Comparison of ENCODE assay signal across 14 cellular contexts in genomic region chr7:38907066-38907465, GRCh38. TPM values are rescaled to one million over a fixed set of nuclear protein-coding genes. Genes with fewer than 3 reads are reported as not detected.
DNase-seq lines count a peak whose midpoint lies in the region; ATAC-seq and TF ChIP-seq lines count a peak whose summit lies in the region.
"Had no signal": no experiment of that assay in that cellular context is flagged by ENCODE, and none has a peak within 500 bp of the region (broad histone marks: within the 10 kb centered on the region; RNA-seq: fewer than 3 reads in every experiment).

No MANE protein-coding gene starts in this region.

- H3K79me2 ChIP-seq in DOHH2 (ENCODE audit: control insufficient read depth, low read length) = peaks cover 49% of the 10 kb centered on the region

- TF ChIP-seq CTCF in DOHH2 (IDR thresholded peaks at IDR 0.05; ENCODE audit: low read depth, low read length, poor library complexity, severe bottlenecking) = no peak

- H3K4me1 Mint-ChIP-seq in T-helper 17 cell = peaks cover 41% of the 10 kb centered on the region
- peaks cover 29 to 59% (median 54%) of the 10 kb centered on the region in 7 donors for H3K4me1 Mint-ChIP-seq in naive thymus-derived CD4-positive, alpha-beta T cell

- CTCF ChIA-PET in naive thymus-derived CD4-positive, alpha-beta T cell (lab: Charles Lee) = no interaction called here

- no peaks in the 10 kb centered on the region; the same call in 1 of the 2 replicates for H3K36me3 ChIP-seq in DOHH2 (ENCODE audit: control insufficient read depth, low read length)
- H3K36me3 ChIP-seq in naive thymus-derived CD4-positive, alpha-beta T cell (ENCODE audit: control insufficient read depth in 2 of 3, insufficient read depth in 3 of 3, low read length in 3 of 3) = peaks cover 0 to 4% (median 0%) of the 10 kb centered on the region in 3 experiments
- H3K36me3 ChIP-seq: suprapubic skin had no signal

- no peaks in the 10 kb centered on the region for H3K27me3 ChIP-seq in DOHH2 (ENCODE audit: control insufficient read depth, low read length)
- H3K27me3 ChIP-seq in naive thymus-derived CD4-positive, alpha-beta T cell (ENCODE audit: control insufficient read depth in 2 of 2, insufficient read depth in 2 of 2, low read length in 2 of 2) = no peaks in the 10 kb centered on the region
- H3K27me3 ChIP-seq: suprapubic skin had no signal

- no peak overlapping the region for H3K27ac Mint-ChIP-seq in T-helper 17 cell
- peak overlapping the region in 2 of 9 donors; percentile 6 to 18 for H3K27ac Mint-ChIP-seq in naive thymus-derived CD4-positive, alpha-beta T cell

- no peaks in the 10 kb centered on the region for H3K27me3 Mint-ChIP-seq in T-helper 17 cell
- no peaks in the 10 kb centered on the region for H3K27me3 Mint-ChIP-seq in naive thymus-derived CD4-positive, alpha-beta T cell

- H3K9me2 ChIP-seq in DOHH2 (replicated peaks; ENCODE audit: control insufficient read depth, low read length) = no peaks in the 10 kb centered on the region

- H3K27ac ChIP-seq in DOHH2 (ENCODE audit: low read depth, low read length) = no peak overlapping the region
- no peak overlapping the region for H3K27ac ChIP-seq in naive thymus-derived CD4-positive, alpha-beta T cell (ENCODE audit: low read depth, low read length)
- H3K27ac ChIP-seq: suprapubic skin had no signal

- DNase-seq in NOMO-1 treated with DMSO at 0.1 percent for 48 hours (lab: John Stamatoyannopoulos, UW; ENCODE audit: unreplicated experiment) (peak; percentile 21), NOMO-1 treated with dmso at 0.1 percent for 144 hours (lab: John Stamatoyannopoulos, UW; ENCODE audit: unreplicated experiment) (no peak), T-helper 17 cell (no peak), NCI-H1694 (lab: John Stamatoyannopoulos, UW) (no peak)
- DNase-seq in naive thymus-derived CD4-positive, alpha-beta T cell = no peak
- DNase-seq: 8988T; activated CD4-positive, alpha-beta T cell treated with anti-CD3 and anti-CD28 coated beads, Interleukin-2, amount 50 U/mL, for 48 hours; activated effector memory CD4-positive, alpha-beta T cell treated with anti-CD3 and anti-CD28 coated beads, Interleukin-2, amount 50 U/mL, for 16 hours; left colon; NCI-H748 treated with DMSO at 0.1 percent for 48 hours had no signal

- no peaks in the 10 kb centered on the region for H4K20me1 ChIP-seq in DOHH2 (ENCODE audit: control insufficient read depth, insufficient read depth, low read depth, low read length)

- H3K4me1 ChIP-seq in DOHH2 (ENCODE audit: control insufficient read depth, low read length) = peaks cover 35% of the 10 kb centered on the region
- H3K4me1 ChIP-seq in naive thymus-derived CD4-positive, alpha-beta T cell (ENCODE audit: control insufficient read depth in 2 of 2, insufficient read depth in 2 of 2, low read length in 2 of 2) = peaks cover 3 to 7% of the 10 kb centered on the region in 2 donors

- H3K4me2 ChIP-seq in DOHH2 (ENCODE audit: low read length) = peak overlapping the region; percentile 90

- no peaks in the 10 kb centered on the region for H3F3A ChIP-seq in DOHH2 (ENCODE audit: control insufficient read depth, insufficient read depth)

- intact Hi-C loops in naive thymus-derived CD4-positive, alpha-beta T cell (cut with micrococcal nuclease) = loop anchor here (5.0 to 10.0 kb wide), 4 partner anchors 512 to 718 kb away; partner anchors contain the start of genes RALA (in 2 of the 2) and YAE1 (in 1 of the 2)

- H3K4me3 Mint-ChIP-seq in T-helper 17 cell = peak overlapping the region; percentile 59
- peak overlapping the region in 9 of 10 donors; percentile 8 to 65 (median 35) for H3K4me3 Mint-ChIP-seq in naive thymus-derived CD4-positive, alpha-beta T cell

- no peaks in the 10 kb centered on the region for H3K9me3 Mint-ChIP-seq in naive thymus-derived CD4-positive, alpha-beta T cell

- peak overlapping the region; percentile 21 for H3K4me3 ChIP-seq in DOHH2 (ENCODE audit: low read length)
- H3K4me3 ChIP-seq in naive thymus-derived CD4-positive, alpha-beta T cell (ENCODE audit: low read length) = no peak overlapping the region
- H3K4me3 ChIP-seq: suprapubic skin had no signal

- no peaks in the 10 kb centered on the region for H3K9me3 ChIP-seq in DOHH2 (ENCODE audit: control insufficient read depth, insufficient read depth, low read length)
- H3K9me3 ChIP-seq in T-helper 17 cell (ENCODE audit: control insufficient read depth, low read length, poor library complexity, severe bottlenecking) = no peaks in the 10 kb centered on the region
- H3K9me3 ChIP-seq in naive thymus-derived CD4-positive, alpha-beta T cell (ENCODE audit: control insufficient read depth in 2 of 3, low read length in 3 of 3) = no peaks in the 10 kb centered on the region
- H3K9me3 ChIP-seq: suprapubic skin had no signal

- ATAC-seq in T-helper 17 cell (no peak), HG02610 (IDR thresholded peaks at IDR 0.05; ENCODE audit: unreplicated experiment) (no peak), HG03280 (IDR thresholded peaks at IDR 0.05; ENCODE audit: unreplicated experiment) (no peak)
- ATAC-seq in naive thymus-derived CD4-positive, alpha-beta T cell = no peak
- ATAC-seq: left colon had no signal

- POLR2A ChIA-PET in naive thymus-derived CD4-positive, alpha-beta T cell (lab: Charles Lee) = no interaction called here

- peaks cover 5% of the 10 kb centered on the region for H3K36me3 Mint-ChIP-seq in T-helper 17 cell (ENCODE audit: low read depth)
- H3K36me3 Mint-ChIP-seq in naive thymus-derived CD4-positive, alpha-beta T cell = peaks cover 0 to 12% (median 9%) of the 10 kb centered on the region in 5 donors

RNA-seq across cellular contexts. Expression of gene VPS41, which starts 1.9 kb away (rescaled TPM):
- total RNA-seq in T-helper 17 cell = 10 to 100 TPM; 45.8 to 46.1 TPM
- total RNA-seq in naive thymus-derived CD4-positive, alpha-beta T cell = 10 to 100 TPM; 37.1 to 65.0 (median 64.5) TPM
- polyA plus RNA-seq in naive thymus-derived CD4-positive, alpha-beta T cell = 10 to 100 TPM; 33.1 to 34.6 TPM
